ENCODE assay signal across 12 cellular contexts in the genomic region with DNA sequence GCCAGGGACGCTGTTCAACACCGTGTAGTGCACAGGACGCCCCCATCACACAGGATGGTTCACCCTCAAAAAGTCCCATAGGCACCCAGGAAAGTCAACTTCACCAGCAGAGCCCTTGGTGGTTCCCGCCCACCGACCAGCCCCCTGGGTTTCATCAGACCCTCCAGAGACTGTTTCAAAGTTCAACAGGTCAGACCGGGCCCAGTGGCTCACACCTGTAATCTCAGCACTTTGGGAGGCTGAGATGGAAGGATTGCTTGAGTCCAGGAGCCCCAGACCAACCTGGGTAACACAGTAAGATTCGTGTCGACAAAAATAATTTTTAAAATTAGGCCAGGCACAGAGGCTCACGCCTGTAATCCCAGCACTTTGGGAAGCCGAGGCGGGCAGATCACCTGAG.
DNase-seq lines count a peak whose midpoint lies in the region; ATAC-seq and TF ChIP-seq lines count a peak whose summit lies in the region.
"Had no signal": no experiment of that assay in that cellular context is flagged by ENCODE, and none has a peak within 500 bp of the region (broad histone marks: within the 10 kb centered on the region; RNA-seq: fewer than 3 reads in every experiment).

No MANE protein-coding gene starts in this region.

- no peaks in the 10 kb centered on the region for H3K36me3 Mint-ChIP-seq in osteocyte (ENCODE audit: unreplicated experiment)
- H3K36me3 Mint-ChIP-seq in activated T-helper 17 cell treated with anti-CD3 and anti-CD28 coated beads, Interleukin-2, amount 50 U/mL, for 72 hours (ENCODE audit: low read depth) = peaks cover 38% of the 10 kb centered on the region

- H3K9me3 ChIP-seq in A673 (ENCODE audit: low read depth, low read length, poor library complexity, severe bottlenecking) (no peaks in the 10 kb centered on the region), HUES6 (ENCODE audit: control insufficient read depth, insufficient read depth, low read depth, low read length) (no peaks in the 10 kb centered on the region), esophagus squamous epithelium (no peaks in the 10 kb centered on the region)

- peak overlapping the region; percentile 98 for H3K27ac Mint-ChIP-seq in osteocyte (ENCODE audit: unreplicated experiment)
- no peak overlapping the region for H3K27ac Mint-ChIP-seq in activated T-helper 17 cell treated with anti-CD3 and anti-CD28 coated beads, Interleukin-2, amount 50 U/mL, for 72 hours

- POLR2A ChIA-PET in A673 (lab: Charles Lee; ENCODE audit: low non-redundant PET) = no interaction called here

- H3K27ac ChIP-seq in A673 (ENCODE audit: low read depth, low read length, poor library complexity, severe bottlenecking) (peak overlapping the region; percentile 92), HUES6 (ENCODE audit: low read depth, low read length) (peak overlapping the region; percentile 84; the same call in 1 of the 2 replicates), esophagus squamous epithelium (peak overlapping the region; percentile 62 to 94 (median 89))

- no TSS peak for BruUV-seq in A673 (replicated peaks; lab: Mats Ljungman, UMichigan)

- no peak for ATAC-seq in activated T-helper 17 cell treated with anti-CD3 and anti-CD28 coated beads, Interleukin-2, amount 50 U/mL, for 72 hours (replicated peaks)
- ATAC-seq: PC-3 had no signal

- peaks cover 33% of the 10 kb centered on the region for H3K4me1 Mint-ChIP-seq in osteocyte (ENCODE audit: unreplicated experiment)
- peaks cover 6% of the 10 kb centered on the region for H3K4me1 Mint-ChIP-seq in activated T-helper 17 cell treated with anti-CD3 and anti-CD28 coated beads, Interleukin-2, amount 50 U/mL, for 72 hours

- H3K9ac ChIP-seq in HUES6 (ENCODE audit: low read length) = peak overlapping the region; percentile 79

- H3K4me3 Mint-ChIP-seq in osteocyte (ENCODE audit: unreplicated experiment) = no peak overlapping the region
- H3K4me3 Mint-ChIP-seq in activated T-helper 17 cell treated with anti-CD3 and anti-CD28 coated beads, Interleukin-2, amount 50 U/mL, for 72 hours = no peak overlapping the region

- no peak overlapping the region for H3K4me3 ChIP-seq in A673 (ENCODE audit: low read depth, low read length, poor library complexity, severe bottlenecking)
- H3K4me3 ChIP-seq in HUES6 (ENCODE audit: low read depth, low read length) = no peak overlapping the region
- no peak overlapping the region for H3K4me3 ChIP-seq in esophagus squamous epithelium
- H3K4me3 ChIP-seq: K562 had no signal

- H3K4me1 ChIP-seq in A673 (ENCODE audit: insufficient read depth, low read length, poor library complexity, severe bottlenecking) (peaks cover 19% of the 10 kb centered on the region), HUES6 (ENCODE audit: control insufficient read depth, insufficient read depth, low read length) (peaks cover 22% of the 10 kb centered on the region), esophagus squamous epithelium (peaks cover 16 to 33% (median 18%) of the 10 kb centered on the region in 3 donors)

- TF ChIP-seq CTCF in A673 (conservative IDR thresholded peaks at IDR 0.05; ENCODE audit: low read depth, low read length) = no peak
- TF ChIP-seq CTCF in esophagus squamous epithelium (IDR thresholded peaks at IDR 0.05) = no peak
- no peak for TF ChIP-seq CTCF in osteocyte (IDR thresholded peaks at IDR 0.05)

- CTCF ChIA-PET in A673 (lab: Charles Lee) = no interaction called here

- H3K27me3 Mint-ChIP-seq in osteocyte (ENCODE audit: unreplicated experiment) = no peaks in the 10 kb centered on the region
- H3K27me3 Mint-ChIP-seq in activated T-helper 17 cell treated with anti-CD3 and anti-CD28 coated beads, Interleukin-2, amount 50 U/mL, for 72 hours = no peaks in the 10 kb centered on the region

- H3K9me3 Mint-ChIP-seq in osteocyte (ENCODE audit: unreplicated experiment) = no peaks in the 10 kb centered on the region
- no peaks in the 10 kb centered on the region for H3K9me3 Mint-ChIP-seq in activated T-helper 17 cell treated with anti-CD3 and anti-CD28 coated beads, Interleukin-2, amount 50 U/mL, for 72 hours

- H3K27me3 ChIP-seq in A673 (replicated peaks; ENCODE audit: insufficient read depth, low read depth, low read length, poor library complexity) (no peaks in the 10 kb centered on the region), HUES6 (ENCODE audit: control insufficient read depth, insufficient read depth, low read length) (no peaks in the 10 kb centered on the region), esophagus squamous epithelium (no peaks in the 10 kb centered on the region)

- H3K36me3 ChIP-seq in A673 (ENCODE audit: insufficient read depth, low read length, poor library complexity, severe bottlenecking) (no peaks in the 10 kb centered on the region), HUES6 (ENCODE audit: control insufficient read depth, insufficient read depth, low read length) (no peaks in the 10 kb centered on the region), esophagus squamous epithelium (peaks cover 0 to 6% (median 0%) of the 10 kb centered on the region in 3 donors)

- intact Hi-C loops in A673 (cut with micrococcal nuclease; ENCODE audit: unreplicated experiment) (loop anchor here (5.0 kb wide), 1 partner anchor 59 kb away; the partner anchor contains the start of genes HAUS8 and MYO9B), esophagus squamous epithelium (cut with DNase I) (no loop called here), head of caudate nucleus (cut with DNase I) (no loop called here)

- TF ChIP-seq POLR2A in esophagus squamous epithelium (IDR thresholded peaks at IDR 0.05) = no peak

- WGBS in esophagus squamous epithelium, 2 donors = 97 to 100% methylated on average over 2 to 6 of the region's 11 CpGs

- no peak for DNase-seq in A673 (ENCODE audit: low spot score)
- no peak for DNase-seq in esophagus squamous epithelium (lab: John Stamatoyannopoulos, UW)
- DNase-seq in osteocyte (ENCODE audit: extremely low spot score, unreplicated experiment) = no peak
- no peak for DNase-seq in HUDEP-2 (lab: John Stamatoyannopoulos, UW; ENCODE audit: unreplicated experiment in 76 of 76)
- no peak for DNase-seq in AG08395 (ENCODE audit: low spot score)
- DNase-seq in head of caudate nucleus = no peak
- DNase-seq: activated CD8-positive, alpha-beta memory T cell treated with anti-CD3 and anti-CD28 coated beads, Interleukin-2, amount 50 U/mL, for 4 hours; PC-3; stimulated activated CD4-positive, alpha-beta T cell treated with anti-CD3 and anti-CD28 coated beads, Interleukin-4, amount 100 ng/mL, for 1 hour had no signal
